In the genomic region with DNA sequence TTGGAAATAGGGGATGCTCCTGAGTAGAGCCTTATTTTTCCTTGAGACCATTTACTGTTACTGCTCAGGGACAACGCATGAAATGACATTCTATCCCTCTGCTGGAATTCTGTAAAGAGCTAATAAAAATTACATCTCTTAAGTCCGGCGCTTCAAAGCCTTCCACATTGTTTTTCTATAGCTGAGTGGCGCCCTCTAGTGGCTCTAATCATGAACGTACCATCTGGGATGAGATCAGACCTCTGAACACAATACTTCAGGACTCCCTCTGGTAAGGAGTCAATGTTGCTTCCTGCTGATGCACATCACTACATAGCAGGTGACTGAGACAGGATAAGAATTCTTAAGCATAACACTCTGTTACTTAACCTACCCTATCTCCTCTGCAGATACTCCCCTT, we compare ENCODE assay signal across 8 cellular contexts. TPM values are rescaled to one million over a fixed set of nuclear protein-coding genes. Genes with fewer than 3 reads are reported as not detected.
DNase-seq lines count a peak whose midpoint lies in the region; ATAC-seq and TF ChIP-seq lines count a peak whose summit lies in the region.

No MANE protein-coding gene starts in this region.

- H3K4me3 ChIP-seq in lower lobe of right lung = no peak overlapping the region

- CTCF ChIA-PET in WTC11 (lab: Charles Lee) = interaction anchor here (0.7 to 1.1 kb wide), 6 partner anchors 13 to 319 kb away, joined by 3 to 5 read pairs (median 3); no protein-coding TSS in a partner anchor

- no peaks in the 10 kb centered on the region for H3K9me3 Mint-ChIP-seq in WTC11

- H3K4me1 ChIP-seq in lower lobe of right lung = no peaks in the 10 kb centered on the region

- intact Hi-C loops in lower lobe of right lung (cut with DNase I) = no loop called here

- peak; percentile 7 for DNase-seq in NCI-H510A treated with DMSO at 0.1 percent for 48 hours (lab: John Stamatoyannopoulos, UW)
- DNase-seq in NCI-H510A (lab: John Stamatoyannopoulos, UW) = no peak
- DNase-seq in NCI-H1694 (lab: John Stamatoyannopoulos, UW) = peak; percentile 56
- peak; percentile 45 for DNase-seq in WTC11 (ENCODE audit: low spot score)
- DNase-seq in cerebellar cortex (ENCODE audit: low spot score) = peak; percentile 34
- DNase-seq in lower lobe of right lung = no peak
- DNase-seq in stimulated activated CD8-positive, alpha-beta memory T cell treated with anti-CD3 and anti-CD28 coated beads, Interleukin-4, amount 100 ng/mL, for 48 hours = peak; percentile 70

- H3K27me3 ChIP-seq in lower lobe of right lung (ENCODE audit: low read depth) = no peaks in the 10 kb centered on the region

- no peaks in the 10 kb centered on the region for H3K9me3 ChIP-seq in lower lobe of right lung

- no peak overlapping the region for H3K27ac Mint-ChIP-seq in WTC11

- H3K4me1 Mint-ChIP-seq in WTC11 = no peaks in the 10 kb centered on the region

- H3K27me3 Mint-ChIP-seq in WTC11 (ENCODE audit: low read depth) = no peaks in the 10 kb centered on the region

- H3K36me3 Mint-ChIP-seq in WTC11 = no peaks in the 10 kb centered on the region

- POLR2A ChIA-PET in WTC11 (lab: Charles Lee) = no interaction called here

- peak; percentile 83 for ATAC-seq in HG02623 (IDR thresholded peaks at IDR 0.05; ENCODE audit: unreplicated experiment)
- ATAC-seq in WTC11 = peak; percentile 91
- ATAC-seq in lower lobe of right lung = peak; percentile 71 to 75

- H3K27ac ChIP-seq in lower lobe of right lung = no peak overlapping the region

- TF ChIP-seq CTCF in WTC11 (IDR thresholded peaks at IDR 0.05) (peak; percentile 59), lower lobe of right lung (IDR thresholded peaks at IDR 0.05) (peak; percentile 64)

- no peak overlapping the region for H3K4me3 Mint-ChIP-seq in WTC11

- H3K36me3 ChIP-seq in lower lobe of right lung = no peaks in the 10 kb centered on the region

TF ChIP-seq in WTC11, 78 proteins besides CTCF, POLR2A, EP300 and RAD21 (continues in another document):
- TF ChIP-seq EMX1 (CRISPR knock-in tag; IDR thresholded peaks at IDR 0.05) (no peak), ZNF232 (CRISPR knock-in tag; IDR thresholded peaks at IDR 0.05) (no peak), NFE2L1 (CRISPR knock-in tag; IDR thresholded peaks at IDR 0.05) (no peak), RORB (CRISPR knock-in tag; IDR thresholded peaks at IDR 0.05) (no peak)
- TF ChIP-seq, protein P1, sequence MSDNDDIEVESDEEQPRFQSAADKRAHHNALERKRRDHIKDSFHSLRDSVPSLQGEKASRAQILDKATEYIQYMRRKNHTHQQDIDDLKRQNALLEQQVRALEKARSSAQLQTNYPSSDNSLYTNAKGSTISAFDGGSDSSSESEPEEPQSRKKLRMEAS (CRISPR knock-in tag; IDR thresholded peaks at IDR 0.05) = no peak
- TF ChIP-seq, protein P2, sequence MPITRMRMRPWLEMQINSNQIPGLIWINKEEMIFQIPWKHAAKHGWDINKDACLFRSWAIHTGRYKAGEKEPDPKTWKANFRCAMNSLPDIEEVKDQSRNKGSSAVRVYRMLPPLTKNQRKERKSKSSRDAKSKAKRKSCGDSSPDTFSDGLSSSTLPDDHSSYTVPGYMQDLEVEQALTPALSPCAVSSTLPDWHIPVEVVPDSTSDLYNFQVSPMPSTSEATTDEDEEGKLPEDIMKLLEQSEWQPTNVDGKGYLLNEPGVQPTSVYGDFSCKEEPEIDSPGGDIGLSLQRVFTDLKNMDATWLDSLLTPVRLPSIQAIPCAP (CRISPR knock-in tag; IDR thresholded peaks at IDR 0.05) = no peak
- TF ChIP-seq, protein P3, sequence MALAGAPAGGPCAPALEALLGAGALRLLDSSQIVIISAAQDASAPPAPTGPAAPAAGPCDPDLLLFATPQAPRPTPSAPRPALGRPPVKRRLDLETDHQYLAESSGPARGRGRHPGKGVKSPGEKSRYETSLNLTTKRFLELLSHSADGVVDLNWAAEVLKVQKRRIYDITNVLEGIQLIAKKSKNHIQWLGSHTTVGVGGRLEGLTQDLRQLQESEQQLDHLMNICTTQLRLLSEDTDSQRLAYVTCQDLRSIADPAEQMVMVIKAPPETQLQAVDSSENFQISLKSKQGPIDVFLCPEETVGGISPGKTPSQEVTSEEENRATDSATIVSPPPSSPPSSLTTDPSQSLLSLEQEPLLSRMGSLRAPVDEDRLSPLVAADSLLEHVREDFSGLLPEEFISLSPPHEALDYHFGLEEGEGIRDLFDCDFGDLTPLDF (CRISPR knock-in tag; IDR thresholded peaks at IDR 0.05) = no peak
- TF ChIP-seq, protein P4, sequence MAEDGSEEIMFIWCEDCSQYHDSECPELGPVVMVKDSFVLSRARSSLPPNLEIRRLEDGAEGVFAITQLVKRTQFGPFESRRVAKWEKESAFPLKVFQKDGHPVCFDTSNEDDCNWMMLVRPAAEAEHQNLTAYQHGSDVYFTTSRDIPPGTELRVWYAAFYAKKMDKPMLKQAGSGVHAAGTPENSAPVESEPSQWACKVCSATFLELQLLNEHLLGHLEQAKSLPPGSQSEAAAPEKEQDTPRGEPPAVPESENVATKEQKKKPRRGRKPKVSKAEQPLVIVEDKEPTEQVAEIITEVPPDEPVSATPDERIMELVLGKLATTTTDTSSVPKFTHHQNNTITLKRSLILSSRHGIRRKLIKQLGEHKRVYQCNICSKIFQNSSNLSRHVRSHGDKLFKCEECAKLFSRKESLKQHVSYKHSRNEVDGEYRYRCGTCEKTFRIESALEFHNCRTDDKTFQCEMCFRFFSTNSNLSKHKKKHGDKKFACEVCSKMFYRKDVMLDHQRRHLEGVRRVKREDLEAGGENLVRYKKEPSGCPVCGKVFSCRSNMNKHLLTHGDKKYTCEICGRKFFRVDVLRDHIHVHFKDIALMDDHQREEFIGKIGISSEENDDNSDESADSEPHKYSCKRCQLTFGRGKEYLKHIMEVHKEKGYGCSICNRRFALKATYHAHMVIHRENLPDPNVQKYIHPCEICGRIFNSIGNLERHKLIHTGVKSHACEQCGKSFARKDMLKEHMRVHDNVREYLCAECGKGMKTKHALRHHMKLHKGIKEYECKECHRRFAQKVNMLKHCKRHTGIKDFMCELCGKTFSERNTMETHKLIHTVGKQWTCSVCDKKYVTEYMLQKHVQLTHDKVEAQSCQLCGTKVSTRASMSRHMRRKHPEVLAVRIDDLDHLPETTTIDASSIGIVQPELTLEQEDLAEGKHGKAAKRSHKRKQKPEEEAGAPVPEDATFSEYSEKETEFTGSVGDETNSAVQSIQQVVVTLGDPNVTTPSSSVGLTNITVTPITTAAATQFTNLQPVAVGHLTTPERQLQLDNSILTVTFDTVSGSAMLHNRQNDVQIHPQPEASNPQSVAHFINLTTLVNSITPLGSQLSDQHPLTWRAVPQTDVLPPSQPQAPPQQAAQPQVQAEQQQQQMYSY (CRISPR knock-in tag; IDR thresholded peaks at IDR 0.05) = no peak
- TF ChIP-seq, protein P5, sequence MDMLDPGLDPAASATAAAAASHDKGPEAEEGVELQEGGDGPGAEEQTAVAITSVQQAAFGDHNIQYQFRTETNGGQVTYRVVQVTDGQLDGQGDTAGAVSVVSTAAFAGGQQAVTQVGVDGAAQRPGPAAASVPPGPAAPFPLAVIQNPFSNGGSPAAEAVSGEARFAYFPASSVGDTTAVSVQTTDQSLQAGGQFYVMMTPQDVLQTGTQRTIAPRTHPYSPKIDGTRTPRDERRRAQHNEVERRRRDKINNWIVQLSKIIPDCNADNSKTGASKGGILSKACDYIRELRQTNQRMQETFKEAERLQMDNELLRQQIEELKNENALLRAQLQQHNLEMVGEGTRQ (CRISPR knock-in tag; IDR thresholded peaks at IDR 0.05) = no peak
- TF ChIP-seq, protein P6, sequence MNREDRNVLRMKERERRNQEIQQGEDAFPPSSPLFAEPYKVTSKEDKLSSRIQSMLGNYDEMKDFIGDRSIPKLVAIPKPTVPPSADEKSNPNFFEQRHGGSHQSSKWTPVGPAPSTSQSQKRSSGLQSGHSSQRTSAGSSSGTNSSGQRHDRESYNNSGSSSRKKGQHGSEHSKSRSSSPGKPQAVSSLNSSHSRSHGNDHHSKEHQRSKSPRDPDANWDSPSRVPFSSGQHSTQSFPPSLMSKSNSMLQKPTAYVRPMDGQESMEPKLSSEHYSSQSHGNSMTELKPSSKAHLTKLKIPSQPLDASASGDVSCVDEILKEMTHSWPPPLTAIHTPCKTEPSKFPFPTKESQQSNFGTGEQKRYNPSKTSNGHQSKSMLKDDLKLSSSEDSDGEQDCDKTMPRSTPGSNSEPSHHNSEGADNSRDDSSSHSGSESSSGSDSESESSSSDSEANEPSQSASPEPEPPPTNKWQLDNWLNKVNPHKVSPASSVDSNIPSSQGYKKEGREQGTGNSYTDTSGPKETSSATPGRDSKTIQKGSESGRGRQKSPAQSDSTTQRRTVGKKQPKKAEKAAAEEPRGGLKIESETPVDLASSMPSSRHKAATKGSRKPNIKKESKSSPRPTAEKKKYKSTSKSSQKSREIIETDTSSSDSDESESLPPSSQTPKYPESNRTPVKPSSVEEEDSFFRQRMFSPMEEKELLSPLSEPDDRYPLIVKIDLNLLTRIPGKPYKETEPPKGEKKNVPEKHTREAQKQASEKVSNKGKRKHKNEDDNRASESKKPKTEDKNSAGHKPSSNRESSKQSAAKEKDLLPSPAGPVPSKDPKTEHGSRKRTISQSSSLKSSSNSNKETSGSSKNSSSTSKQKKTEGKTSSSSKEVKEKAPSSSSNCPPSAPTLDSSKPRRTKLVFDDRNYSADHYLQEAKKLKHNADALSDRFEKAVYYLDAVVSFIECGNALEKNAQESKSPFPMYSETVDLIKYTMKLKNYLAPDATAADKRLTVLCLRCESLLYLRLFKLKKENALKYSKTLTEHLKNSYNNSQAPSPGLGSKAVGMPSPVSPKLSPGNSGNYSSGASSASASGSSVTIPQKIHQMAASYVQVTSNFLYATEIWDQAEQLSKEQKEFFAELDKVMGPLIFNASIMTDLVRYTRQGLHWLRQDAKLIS (CRISPR knock-in tag; IDR thresholded peaks at IDR 0.05; ENCODE audit: borderline replicate concordance) = no peak

RNA-seq across cellular contexts. Expression of a gene that starts 6.0 kb away (rescaled TPM):
- 21.7 to 23.4 TPM (median 22.5 TPM) in 3 replicates for total RNA-seq in WTC11 (2021)
- total RNA-seq in lower lobe of right lung = 2.9 TPM

RNA-seq across cellular contexts. Expression of a gene that starts 6.2 kb away (rescaled TPM):
- 36.6 to 37.8 TPM (median 37.3 TPM) in 3 replicates for total RNA-seq in WTC11 (2021)
- total RNA-seq in lower lobe of right lung = 192 TPM

Comparison
In these comparisons a context has a peak if more than half of its experiments do, and no peak if none do; other contexts are left out.
1. DNase-seq: peak in NCI-H510A treated with DMSO at 0.1 percent for 48 hours (single experiment), NCI-H1694 (single experiment), WTC11 (single experiment), cerebellar cortex (single experiment) and stimulated activated CD8-positive, alpha-beta memory T cell treated with anti-CD3 and anti-CD28 coated beads, Interleukin-4, amount 100 ng/mL, for 48 hours (single experiment); none in NCI-H510A (single experiment) and lower lobe of right lung (single experiment).
2. Peak in every context shown above with its lines, with median percentiles within 50 percentile points of each other: ATAC-seq.